ENCODE assay signal across 16 cellular contexts in the genomic region with DNA sequence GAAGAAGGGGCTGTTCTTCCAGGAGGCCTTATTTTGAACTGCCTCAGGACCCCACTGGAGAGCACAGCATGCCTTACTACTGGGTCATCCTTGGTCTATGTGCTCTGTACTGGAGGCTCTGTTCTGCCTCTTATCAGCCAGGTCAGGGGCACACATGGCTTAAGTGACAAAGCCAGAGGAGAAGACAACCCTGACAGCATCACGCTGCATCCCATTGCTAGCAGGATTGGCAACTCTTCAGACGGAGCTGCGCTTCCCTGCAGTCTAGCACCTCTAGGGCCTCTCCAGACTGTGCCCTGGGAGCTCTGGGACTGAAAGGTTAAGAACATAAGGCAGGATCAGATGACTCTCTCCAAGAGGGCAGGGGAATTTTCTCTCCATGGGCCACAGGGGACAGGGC. TPM values are rescaled to one million over a fixed set of nuclear protein-coding genes. Genes with fewer than 3 reads are reported as not detected.
A peak's percentile ranks its signal among the peaks of the same experiment; 100 is the strongest.
DNase-seq lines count a peak whose midpoint lies in the region; ATAC-seq and TF ChIP-seq lines count a peak whose summit lies in the region.
"Had no signal": no experiment of that assay in that cellular context is flagged by ENCODE, and none has a peak within 500 bp of the region (broad histone marks: within the 10 kb centered on the region; RNA-seq: fewer than 3 reads in every experiment).

No MANE protein-coding gene starts in this region.

- H2AFZ ChIP-seq in hepatocyte = no peak overlapping the region

- WGBS in hepatocyte (ENCODE audit: low lambda C conversion rate, missing lambda C conversion rate) = 87% methylated on average over 3 of the region's 3 CpGs

- ATAC-seq in activated CD8-positive, alpha-beta memory T cell treated with anti-CD3 and anti-CD28 coated beads, Interleukin-2, amount 10 ng/mL, durations not matched to agents 7 days and 5 days = no peak
- ATAC-seq in stimulated activated effector memory CD8-positive, alpha-beta T cell treated with anti-CD3 and anti-CD28 coated beads, Interleukin-12 subunit alpha, Interleukin-12 subunit beta, amount 100 ng/mL, for 72 hours = no peak
- ATAC-seq in HG03039 (IDR thresholded peaks at IDR 0.05; ENCODE audit: unreplicated experiment) = no peak
- ATAC-seq: stimulated activated naive B cell treated with anti-CD40 and anti-IgM and Interleukin-4, amounts not matched to agents 10 μg/mL and 1 μg/mL and 100 μg/mL, for 72 hours had no signal

- H3K4me1 Mint-ChIP-seq in activated CD8-positive, alpha-beta memory T cell treated with anti-CD3 and anti-CD28 coated beads, Interleukin-2, amount 10 ng/mL, durations not matched to agents 7 days and 5 days = peaks cover 16% of the 10 kb centered on the region
- peaks cover 8% of the 10 kb centered on the region for H3K4me1 Mint-ChIP-seq in activated naive CD8-positive, alpha-beta T cell (ENCODE audit: low read depth)
- H3K4me1 Mint-ChIP-seq in stimulated activated effector memory CD8-positive, alpha-beta T cell treated with anti-CD3 and anti-CD28 coated beads, Interleukin-12 subunit alpha, Interleukin-12 subunit beta, amount 100 ng/mL, for 72 hours = peaks cover 29% of the 10 kb centered on the region

- H3K27ac Mint-ChIP-seq in activated CD8-positive, alpha-beta memory T cell treated with anti-CD3 and anti-CD28 coated beads, Interleukin-2, amount 10 ng/mL, durations not matched to agents 7 days and 5 days = peak overlapping the region; percentile 39
- peak overlapping the region; percentile 76 for H3K27ac Mint-ChIP-seq in activated naive CD8-positive, alpha-beta T cell
- peak overlapping the region; percentile 79 for H3K27ac Mint-ChIP-seq in stimulated activated effector memory CD8-positive, alpha-beta T cell treated with anti-CD3 and anti-CD28 coated beads, Interleukin-12 subunit alpha, Interleukin-12 subunit beta, amount 100 ng/mL, for 72 hours

- no peaks in the 10 kb centered on the region for H3K9me3 Mint-ChIP-seq in activated CD8-positive, alpha-beta memory T cell treated with anti-CD3 and anti-CD28 coated beads, Interleukin-2, amount 10 ng/mL, durations not matched to agents 7 days and 5 days (ENCODE audit: low read depth)
- no peaks in the 10 kb centered on the region for H3K9me3 Mint-ChIP-seq in activated naive CD8-positive, alpha-beta T cell (ENCODE audit: low read depth)
- H3K9me3 Mint-ChIP-seq in stimulated activated effector memory CD8-positive, alpha-beta T cell treated with anti-CD3 and anti-CD28 coated beads, Interleukin-12 subunit alpha, Interleukin-12 subunit beta, amount 100 ng/mL, for 72 hours = no peaks in the 10 kb centered on the region
- H3K9me3 Mint-ChIP-seq: stimulated activated naive B cell treated with anti-CD40 and anti-IgM and Interleukin-4, amounts not matched to agents 10 μg/mL and 1 μg/mL and 100 μg/mL, for 72 hours had no signal

- H3K27me3 ChIP-seq in hepatocyte (no peaks in the 10 kb centered on the region), Peyer's patch (no peaks in the 10 kb centered on the region)

- H3K36me3 ChIP-seq in hepatocyte (replicated peaks; ENCODE audit: insufficient read depth, low read depth) (no peaks in the 10 kb centered on the region), Peyer's patch (peaks cover 0 to 62% (median 0%) of the 10 kb centered on the region in 3 donors)
- H3K36me3 ChIP-seq: MG63 had no signal

- H3K9me2 ChIP-seq in hepatocyte (replicated peaks; ENCODE audit: insufficient read depth) = no peaks in the 10 kb centered on the region

- no peak for DNase-seq in activated CD8-positive, alpha-beta memory T cell treated with anti-CD3 and anti-CD28 coated beads, Interleukin-2, amount 10 ng/mL, durations not matched to agents 7 days and 5 days
- DNase-seq in activated CD8-positive, alpha-beta memory T cell treated with anti-CD3 and anti-CD28 coated beads, Interleukin-2, amount 50 U/mL, for 4 hours = no peak
- no peak for DNase-seq in hepatocyte (ENCODE audit: low spot score)
- no peak for DNase-seq in stimulated activated effector memory CD8-positive, alpha-beta T cell treated with anti-CD3 and anti-CD28 coated beads, Interleukin-12 subunit alpha, Interleukin-12 subunit beta, amount 100 ng/mL, for 72 hours (ENCODE audit: low spot score in 2 of 2)
- no peak for DNase-seq in COR-L47 (lab: John Stamatoyannopoulos, UW)
- DNase-seq in Peyer's patch = no peak
- DNase-seq: ACHN; amygdala; GF-D8; kidney glomerular epithelial cell; MG63; stimulated activated CD4-positive, alpha-beta T cell treated with anti-CD3 and anti-CD28 coated beads, Interleukin-4, amount 100 ng/mL, for 4 hours; stimulated activated naive B cell treated with anti-CD40 and anti-IgM and Interleukin-4, amounts not matched to agents 10 μg/mL and 1 μg/mL and 100 μg/mL, for 72 hours had no signal

- H3K9me3 ChIP-seq in hepatocyte (ENCODE audit: low read depth) (no peaks in the 10 kb centered on the region), Peyer's patch (no peaks in the 10 kb centered on the region)
- H3K9me3 ChIP-seq: MG63 had no signal

- peaks cover 89% of the 10 kb centered on the region for H3K36me3 Mint-ChIP-seq in activated CD8-positive, alpha-beta memory T cell treated with anti-CD3 and anti-CD28 coated beads, Interleukin-2, amount 10 ng/mL, durations not matched to agents 7 days and 5 days
- H3K36me3 Mint-ChIP-seq in activated naive CD8-positive, alpha-beta T cell = peaks cover 11% of the 10 kb centered on the region
- H3K36me3 Mint-ChIP-seq in stimulated activated effector memory CD8-positive, alpha-beta T cell treated with anti-CD3 and anti-CD28 coated beads, Interleukin-12 subunit alpha, Interleukin-12 subunit beta, amount 100 ng/mL, for 72 hours = peaks cover 100% of the 10 kb centered on the region

- no peak overlapping the region for H3K4me3 Mint-ChIP-seq in activated CD8-positive, alpha-beta memory T cell treated with anti-CD3 and anti-CD28 coated beads, Interleukin-2, amount 10 ng/mL, durations not matched to agents 7 days and 5 days
- H3K4me3 Mint-ChIP-seq in activated naive CD8-positive, alpha-beta T cell = no peak overlapping the region
- H3K4me3 Mint-ChIP-seq in stimulated activated effector memory CD8-positive, alpha-beta T cell treated with anti-CD3 and anti-CD28 coated beads, Interleukin-12 subunit alpha, Interleukin-12 subunit beta, amount 100 ng/mL, for 72 hours = no peak overlapping the region
- H3K4me3 Mint-ChIP-seq: stimulated activated naive B cell treated with anti-CD40 and anti-IgM and Interleukin-4, amounts not matched to agents 10 μg/mL and 1 μg/mL and 100 μg/mL, for 72 hours had no signal

- no peak for TF ChIP-seq POLR2A in Peyer's patch (IDR thresholded peaks at IDR 0.05)

- no peak overlapping the region for H3K4me2 ChIP-seq in hepatocyte

- TF ChIP-seq CTCF in hepatocyte (IDR thresholded peaks at IDR 0.05; ENCODE audit: poor library complexity) (no peak), Peyer's patch (IDR thresholded peaks at IDR 0.05) (no peak)

- H3K4me3 ChIP-seq in hepatocyte = no peak overlapping the region
- H3K4me3 ChIP-seq in Peyer's patch = no peak overlapping the region
- H3K4me3 ChIP-seq: coronary artery, MG63 had no signal

- peak overlapping the region; percentile 47 for H3K27ac ChIP-seq in hepatocyte
- peak overlapping the region in 1 of 4 donors; percentile 37 for H3K27ac ChIP-seq in Peyer's patch
- H3K27ac ChIP-seq: coronary artery had no signal

- H3K27me3 Mint-ChIP-seq in activated CD8-positive, alpha-beta memory T cell treated with anti-CD3 and anti-CD28 coated beads, Interleukin-2, amount 10 ng/mL, durations not matched to agents 7 days and 5 days = no peaks in the 10 kb centered on the region
- H3K27me3 Mint-ChIP-seq in activated naive CD8-positive, alpha-beta T cell = no peaks in the 10 kb centered on the region
- H3K27me3 Mint-ChIP-seq: stimulated activated naive B cell treated with anti-CD40 and anti-IgM and Interleukin-4, amounts not matched to agents 10 μg/mL and 1 μg/mL and 100 μg/mL, for 72 hours had no signal

- peaks cover 33% of the 10 kb centered on the region for H4K20me1 ChIP-seq in hepatocyte (ENCODE audit: insufficient read depth, poor library complexity, severe bottlenecking)

- H3K4me1 ChIP-seq in hepatocyte (ENCODE audit: insufficient read depth) (peaks cover 21% of the 10 kb centered on the region), Peyer's patch (peaks cover 0 to 34% (median 0%) of the 10 kb centered on the region in 4 donors)

- CTCF ChIA-PET in activated CD8-positive, alpha-beta memory T cell treated with anti-CD3 and anti-CD28 coated beads, Interleukin-2, amount 10 ng/mL, durations not matched to agents 7 days and 5 days (lab: Charles Lee) = no interaction called here

- H3K79me2 ChIP-seq in hepatocyte = peaks cover 5% of the 10 kb centered on the region

RNA-seq across cellular contexts. Expression of a gene that starts 17.3 kb away (rescaled TPM):
- total RNA-seq in activated CD8-positive, alpha-beta memory T cell treated with anti-CD3 and anti-CD28 coated beads, Interleukin-2, amount 10 ng/mL, durations not matched to agents 7 days and 5 days = 10 to 100 TPM in 1 of 2 experiments, 1 to 10 TPM in 1; 7.6 to 18.1 TPM
- total RNA-seq in hepatocyte (6.9 and 7.9 TPM in 2 replicates), Peyer's patch (1 to 10 TPM; 1.7 to 8.0 (median 3.0) TPM)
- polyA plus RNA-seq in hepatocyte = 9.8 and 12.3 TPM in 2 replicates

RNA-seq across cellular contexts. Expression of a gene that starts 30.2 kb away (rescaled TPM):
- 100 to 1,000 TPM; 492 to 862 TPM for total RNA-seq in activated CD8-positive, alpha-beta memory T cell treated with anti-CD3 and anti-CD28 coated beads, Interleukin-2, amount 10 ng/mL, durations not matched to agents 7 days and 5 days
- total RNA-seq in hepatocyte = 232 and 250 TPM in 2 replicates
- 131 and 157 TPM in 2 replicates for polyA plus RNA-seq in hepatocyte
- total RNA-seq in Peyer's patch = 100 to 1,000 TPM in 2 of 4 donors, 10 to 100 TPM in 2; 72.0 to 162 (median 97.6) TPM
